8 cellular contexts compared by ENCODE assay signal in genomic region chr1:42462828-42463763, GRCh38. TPM values are rescaled to one million over a fixed set of nuclear protein-coding genes. Genes with fewer than 3 reads are reported as not detected.
DNase-seq lines count a peak whose midpoint lies in the region; ATAC-seq and TF ChIP-seq lines count a peak whose summit lies in the region.

CCDC30 (plus strand) TSS chr1:42463286; CDS start chr1:42480552, 17,266 bp downstream.

- H3K9me3 Mint-ChIP-seq in type B pancreatic cell = no peaks in the 10 kb centered on the region

- in situ Hi-C loops in GM13976 (cut with MboI; ENCODE audit: low sequenced_read_pairs, unreplicated experiment) = no loop called here

- intact Hi-C loops in left cardiac atrium (cut with DNase I) = no loop called here
- intact Hi-C loops in posterior cingulate gyrus (cut with DNase I) = no loop called here

- H3K27me3 Mint-ChIP-seq in type B pancreatic cell = no peaks in the 10 kb centered on the region

- DNase-seq in GM13976 (ENCODE audit: low spot score) = peak; percentile 97
- peak; percentile 97 for DNase-seq in NCI-H146 (lab: John Stamatoyannopoulos, UW)
- peak; percentile 93 to 96 (median 95) for DNase-seq in T-helper 1 cell
- peak; percentile 96 for DNase-seq in amniotic stem cell (lab: John Stamatoyannopoulos, UW)
- DNase-seq in left cardiac atrium = peak; percentile 98
- DNase-seq in posterior cingulate gyrus = peak; percentile 79 to 99 (median 94)
- DNase-seq in type B pancreatic cell (ENCODE audit: extremely low spot score, unreplicated experiment) = peak; percentile 93

- TF ChIP-seq CTCF in GM13976 (IDR thresholded peaks at IDR 0.05; ENCODE audit: borderline replicate concordance, control extremely low read depth, extremely low read depth, insufficient read depth, missing control alignments) (no peak), type B pancreatic cell (conservative IDR thresholded peaks at IDR 0.05) (no peak)

- peak within 1 kb of the TSS; percentile 85 for H3K4me3 Mint-ChIP-seq in type B pancreatic cell

- peaks cover 15% of the 10 kb centered on the region for H3K4me1 Mint-ChIP-seq in type B pancreatic cell (ENCODE audit: unreplicated experiment)

- peak; percentile 99 for ATAC-seq in HG02870 (IDR thresholded peaks at IDR 0.05; ENCODE audit: unreplicated experiment)
- ATAC-seq in left cardiac atrium = peak; percentile 100

- H3K36me3 Mint-ChIP-seq in type B pancreatic cell = peaks cover 9% of the 10 kb centered on the region

- H3K27ac Mint-ChIP-seq in type B pancreatic cell = peak within 1 kb of the TSS; percentile 80

RNA-seq across cellular contexts. Expression of gene CCDC30, which starts in this region (rescaled TPM):
- total RNA-seq in left cardiac atrium (1 to 10 TPM; 1.4 to 2.3 TPM), type B pancreatic cell (ENCODE audit: low replicate concordance) (6.9 and 9.3 TPM in 2 replicates)

Comparison
In these comparisons a context has a peak if more than half of its experiments do, and no peak if none do; other contexts are left out.
1. Peak in every context shown above with its lines: DNase-seq and ATAC-seq.